In the genomic region with DNA sequence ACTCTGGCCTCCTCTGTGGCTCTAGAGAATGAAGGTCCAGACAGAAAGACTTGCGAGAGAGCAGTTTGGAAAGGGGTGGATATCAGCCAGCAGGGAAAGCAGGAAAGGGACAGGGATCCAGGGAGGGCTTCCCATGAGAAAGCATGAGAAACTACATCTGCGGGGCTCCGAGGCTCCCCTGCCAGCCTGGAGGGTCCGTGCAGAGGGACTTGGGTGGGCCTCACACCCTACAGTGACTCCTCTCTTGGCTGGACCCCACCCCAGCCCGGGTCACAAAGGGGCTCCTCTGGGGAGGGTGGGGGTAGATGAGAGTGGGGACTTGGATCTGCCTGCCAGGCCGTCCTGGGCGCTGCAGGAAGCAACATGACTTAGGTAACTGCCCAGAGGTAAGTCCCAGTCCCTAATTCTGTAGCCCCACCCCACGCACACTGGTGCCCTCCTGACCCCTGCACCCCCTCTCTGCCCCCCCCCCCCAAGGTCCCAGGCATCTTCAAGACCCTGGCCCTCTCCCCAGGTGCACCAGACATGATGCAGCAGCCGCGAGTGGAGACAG, we compare ENCODE assay signal across 1 cellular context.
TF ChIP-seq lines count a peak whose summit lies in the region.

Gene TMEM239, plus strand, starts transcription at position 335 of the 553 bp plus-strand sequence. Its CDS starts 191 bp downstream, at position 526.

TF ChIP-seq in IMR-90, 13 proteins besides CTCF, POLR2A, EP300 and RAD21:
- TF ChIP-seq MAFK (IDR thresholded peaks at IDR 0.05; ENCODE audit: low read depth, low read length), result no peak
- TF ChIP-seq MAZ (IDR thresholded peaks at IDR 0.05; ENCODE audit: borderline replicate concordance, low read depth, low read length), result no peak
- TF ChIP-seq, protein P1, sequence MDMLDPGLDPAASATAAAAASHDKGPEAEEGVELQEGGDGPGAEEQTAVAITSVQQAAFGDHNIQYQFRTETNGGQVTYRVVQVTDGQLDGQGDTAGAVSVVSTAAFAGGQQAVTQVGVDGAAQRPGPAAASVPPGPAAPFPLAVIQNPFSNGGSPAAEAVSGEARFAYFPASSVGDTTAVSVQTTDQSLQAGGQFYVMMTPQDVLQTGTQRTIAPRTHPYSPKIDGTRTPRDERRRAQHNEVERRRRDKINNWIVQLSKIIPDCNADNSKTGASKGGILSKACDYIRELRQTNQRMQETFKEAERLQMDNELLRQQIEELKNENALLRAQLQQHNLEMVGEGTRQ (IDR thresholded peaks at IDR 0.05; ENCODE audit: low read depth, low read length), result no peak
- TF ChIP-seq CEBPB (IDR thresholded peaks at IDR 0.05; ENCODE audit: low read depth, low read length), result no peak
- TF ChIP-seq NFE2L2 (IDR thresholded peaks at IDR 0.05; ENCODE audit: low read depth, low read length), result no peak
- no peak for TF ChIP-seq ELK1 (IDR thresholded peaks at IDR 0.05; ENCODE audit: borderline replicate concordance, low read depth, low read length)
- TF ChIP-seq RCOR1 (IDR thresholded peaks at IDR 0.05; ENCODE audit: insufficient replicate concordance, low read length), result no peak
- no peak for TF ChIP-seq BHLHE40 (IDR thresholded peaks at IDR 0.05; ENCODE audit: low read depth, low read length)
- TF ChIP-seq CHD1 (IDR thresholded peaks at IDR 0.05; ENCODE audit: low read depth, low read length), result no peak
